Comparison of ENCODE assay signal across 32 cellular contexts in the genomic region with DNA sequence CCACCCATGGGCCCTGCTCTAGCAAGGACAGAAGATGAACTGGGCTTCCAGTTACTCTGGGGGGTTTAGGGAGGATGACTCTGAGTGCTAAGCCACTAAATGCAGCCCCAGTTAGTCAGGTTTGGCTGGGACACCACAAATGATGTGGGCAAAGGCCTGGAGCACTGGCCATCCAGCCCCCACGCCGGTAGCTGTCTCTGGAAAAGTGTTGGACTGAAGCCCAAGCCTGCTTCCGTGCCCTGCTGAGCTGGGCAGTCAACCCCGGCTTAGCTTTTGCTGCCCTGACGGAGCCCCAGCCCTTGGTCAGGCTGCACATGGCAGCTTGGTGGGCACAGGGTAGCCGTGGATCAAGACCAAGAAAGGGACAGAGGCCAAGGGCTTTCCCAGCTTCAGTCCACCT. TPM values are rescaled to one million over a fixed set of nuclear protein-coding genes. Genes with fewer than 3 reads are reported as not detected.
"Had no signal": no experiment of that assay in that cellular context is flagged by ENCODE, and none has a peak within 500 bp of the region (broad histone marks: within the 10 kb centered on the region; RNA-seq: fewer than 3 reads in every experiment).

No MANE protein-coding gene starts in this region.

- H3K27ac ChIP-seq: dorsolateral prefrontal cortex, epithelial cell of prostate, gastrocnemius medialis, neural progenitor cell, stomach, tibial artery had no signal

- H3K27me3 ChIP-seq: gastrocnemius medialis had no signal

- DNase-seq: central memory CD4-positive, alpha-beta T cell; dorsolateral prefrontal cortex; effector CD4-positive, alpha-beta T cell; foreskin fibroblast; gastrocnemius medialis; head of caudate nucleus; left ventricle myocardium superior; mesenchymal stem cell; mucosa of descending colon; naive thymus-derived CD4-positive, alpha-beta T cell; nucleus accumbens; stimulated activated CD4-positive, alpha-beta T cell treated with anti-CD3 and anti-CD28 coated beads, Interleukin-12 subunit alpha, Interleukin-12 subunit beta, amount 100 ng/mL, for 4 hours; stimulated activated CD4-positive, alpha-beta T cell treated with anti-CD3 and anti-CD28 coated beads, Interleukin-1b, Interleukin-23, amount 100 ng/mL, for 48 hours; stimulated activated CD4-positive, alpha-beta T cell treated with anti-CD3 and anti-CD28 coated beads, Interleukin-4, amount 100 ng/mL, for 1 hour; stimulated activated CD8-positive, alpha-beta memory T cell treated with anti-CD3 and anti-CD28 coated beads, Interleukin-4, amount 100 ng/mL, for 48 hours; stimulated activated naive CD4-positive, alpha-beta T cell treated with Interleukin-2 at 50 U/mL for 16 hours; stomach; tibial artery had no signal

- ATAC-seq: gastrocnemius medialis; left ventricle myocardium superior; mucosa of descending colon; naive thymus-derived CD4-positive, alpha-beta T cell; sciatic nerve had no signal

- H3K9ac ChIP-seq: neural progenitor cell had no signal

- H3K9me3 ChIP-seq: gastrocnemius medialis, mucosa of descending colon, stomach, tibial artery had no signal

- H3K4me1 ChIP-seq: neural progenitor cell had no signal

- H3K36me3 ChIP-seq: gastrocnemius medialis, neural progenitor cell, stomach, tibial artery had no signal

- H3K4me3 ChIP-seq: dorsolateral prefrontal cortex, gastrocnemius medialis, mucosa of descending colon, neural progenitor cell, smooth muscle cell, stomach, tibial artery had no signal

- H2AFZ ChIP-seq: neural progenitor cell had no signal

- H3K4me2 ChIP-seq: neural progenitor cell, smooth muscle cell had no signal

RNA-seq across cellular contexts. Expression of a gene that starts 54.7 kb away (rescaled TPM):
- total RNA-seq: cerebellum; dorsolateral prefrontal cortex; esophagus mucosa; gastrocnemius medialis; glomerular endothelial cell; kidney epithelial cell; left ventricle myocardium superior; lung microvascular endothelial cell; mesothelial cell of epicardium; mucosa of descending colon; naive thymus-derived CD4-positive, alpha-beta T cell; osteocyte; progenitor cell of endocrine pancreas; sciatic nerve; smooth muscle cell; stomach; subcutaneous adipose tissue; temporal lobe had no signal
